Comparison of ENCODE assay signal across 8 cellular contexts in the genomic region with DNA sequence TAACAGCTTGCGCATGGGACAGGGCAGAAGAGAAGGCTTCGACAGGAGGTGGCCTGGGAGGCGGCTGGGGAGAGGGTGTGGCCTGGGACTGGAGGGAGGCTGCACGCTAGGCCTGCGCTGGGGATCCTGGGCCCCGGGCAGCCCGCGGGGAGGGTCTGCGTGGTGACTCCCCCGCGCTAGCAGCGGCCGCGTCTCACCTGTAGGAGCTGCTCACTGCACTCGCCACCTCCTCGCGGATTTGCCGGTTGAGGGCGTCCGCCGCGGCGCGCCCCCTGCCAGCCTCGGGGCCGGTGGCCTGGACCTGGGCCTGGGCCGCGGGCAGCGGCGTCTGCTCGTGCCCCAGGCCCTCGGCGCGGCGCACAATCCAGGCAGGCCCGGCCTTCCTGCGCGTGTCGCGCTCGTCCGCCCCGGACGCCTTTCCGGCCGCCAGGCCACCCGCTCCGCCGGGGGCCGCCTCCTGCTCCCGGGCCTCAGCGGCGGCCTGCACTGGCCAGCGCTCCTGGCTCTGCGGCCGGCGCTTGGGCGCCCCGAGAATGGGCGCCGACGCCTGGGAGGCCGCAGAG. TPM values are rescaled to one million over a fixed set of nuclear protein-coding genes. Genes with fewer than 3 reads are reported as not detected.
DNase-seq lines count a peak whose midpoint lies in the region; ATAC-seq, FAIRE-seq and TF ChIP-seq lines count a peak whose summit lies in the region.

No MANE protein-coding gene starts in this region.

- ATAC-seq in A549 (peak; percentile 73 to 78), GM19467 (IDR thresholded peaks at IDR 0.05; ENCODE audit: unreplicated experiment) (no peak)
- peak; percentile 34 for ATAC-seq in effector memory CD8-positive, alpha-beta T cell (replicated peaks)

- H3K79me2 ChIP-seq in mesendoderm (ENCODE audit: control insufficient read depth, insufficient read depth, low read length), result no peaks in the 10 kb centered on the region

- no peak overlapping the region for H3K18ac ChIP-seq in mesendoderm (ENCODE audit: low read length)

- H4K5ac ChIP-seq in mesendoderm (ENCODE audit: low read length), result no peak overlapping the region

- no peak overlapping the region for H3K4ac ChIP-seq in mesendoderm (ENCODE audit: low read depth, low read length)

- no peak overlapping the region for H4K8ac ChIP-seq in mesendoderm (ENCODE audit: low read depth, low read length)

- H2AK5ac ChIP-seq in mesendoderm (ENCODE audit: low read length), result no peak overlapping the region

- peak; percentile 38 to 60 for DNase-seq in A549 (ENCODE audit: low read depth in 1 of 2, low spot score in 1 of 2)
- peak; percentile 11 for DNase-seq in GM12865 (ENCODE audit: low read depth)
- peak; percentile 9 to 48 for DNase-seq in SHP77 (lab: John Stamatoyannopoulos, UW)
- no peak for DNase-seq in effector memory CD8-positive, alpha-beta T cell
- peak; percentile 53 for DNase-seq in mesendoderm
- DNase-seq in type B pancreatic cell (ENCODE audit: extremely low spot score, unreplicated experiment), result no peak
- DNase-seq in T-helper 9 cell, result no peak

- no peak for FAIRE-seq in A549 (lab: Jason Lieb, UNC)

- H3K4me3 Mint-ChIP-seq in effector memory CD8-positive, alpha-beta T cell, result peak overlapping the region; percentile 69 to 70
- H3K4me3 Mint-ChIP-seq in type B pancreatic cell, result peak overlapping the region; percentile 85

- H3K4me2 ChIP-seq in A549, result peak overlapping the region; percentile 99
- peak overlapping the region; percentile 21 for H3K4me2 ChIP-seq in mesendoderm (ENCODE audit: low read length)

- TF ChIP-seq POLR2A in A549 (IDR thresholded peaks at IDR 0.05; ENCODE audit: low read length), result peak; percentile 11; the same call in 1 of the 2 replicates

- no peak for TF ChIP-seq EP300 in A549 (IDR thresholded peaks at IDR 0.05)

- CTCF ChIA-PET in A549 (lab: Yijun Ruan, JAX), result interaction anchor here (0.6 to 1.2 kb wide), 2 partner anchors 11 to 17 kb away, joined by 3 to 4 read pairs; no protein-coding TSS in a partner anchor

- POLR2A ChIA-PET in A549 (lab: Yijun Ruan, JAX), result no interaction called here

- peaks cover 53% of the 10 kb centered on the region for H3K27me3 ChIP-seq in mesendoderm (ENCODE audit: insufficient read depth, low read length, poor library complexity)

- H3K36me3 Mint-ChIP-seq in effector memory CD8-positive, alpha-beta T cell (ENCODE audit: insufficient read depth), result peaks cover 3% of the 10 kb centered on the region
- no peaks in the 10 kb centered on the region for H3K36me3 Mint-ChIP-seq in type B pancreatic cell

- peak overlapping the region; percentile 63 for H3K4me3 ChIP-seq in A549
- H3K4me3 ChIP-seq in GM12865 (ENCODE audit: low read depth, low read length), result peak overlapping the region; percentile 15; the same call in 1 of the 2 replicates
- no peak overlapping the region for H3K4me3 ChIP-seq in mesendoderm (ENCODE audit: low read length)

- H2BK5ac ChIP-seq in mesendoderm (ENCODE audit: low read length), result no peak overlapping the region

- H3K56ac ChIP-seq in mesendoderm (ENCODE audit: low read length), result peak overlapping the region; percentile 30

- TF ChIP-seq CTCF in A549 (IDR thresholded peaks at IDR 0.05) (peak; percentile 19; the same call in 2 of the 3 replicates), GM12865 (IDR thresholded peaks at IDR 0.05; ENCODE audit: insufficient read depth, low read depth, low read length, missing control alignments) (no peak), type B pancreatic cell (conservative IDR thresholded peaks at IDR 0.05) (no peak)

- H3K36me3 ChIP-seq in mesendoderm (ENCODE audit: control insufficient read depth, insufficient read depth, low read length), result no peaks in the 10 kb centered on the region

- no peak overlapping the region for H2BK120ac ChIP-seq in mesendoderm (ENCODE audit: low read depth, low read length)

- no peak overlapping the region for H3K23ac ChIP-seq in mesendoderm (ENCODE audit: low read length)

- H3K27ac Mint-ChIP-seq in effector memory CD8-positive, alpha-beta T cell, result no peak overlapping the region
- peak overlapping the region; percentile 67 for H3K27ac Mint-ChIP-seq in type B pancreatic cell

- H3K4me1 ChIP-seq in A549 (no peaks in the 10 kb centered on the region), mesendoderm (ENCODE audit: control insufficient read depth, low read depth, low read length) (peaks cover 3% of the 10 kb centered on the region)

- peaks cover 74 to 83% of the 10 kb centered on the region in 2 donors for H3K27me3 Mint-ChIP-seq in effector memory CD8-positive, alpha-beta T cell
- peaks cover 80% of the 10 kb centered on the region for H3K27me3 Mint-ChIP-seq in type B pancreatic cell

- 18% methylated on average over 11 of the region's 63 CpGs for WGBS in A549 (ENCODE audit: missing lambda C conversion rate)
- no CpG with 5 or more reads among the region's 63 CpGs for WGBS in mesendoderm (ENCODE audit: extremely low coverage, insufficient coverage, low lambda C conversion rate)

- H2BK15ac ChIP-seq in mesendoderm (replicated peaks; ENCODE audit: low read depth), result no peak overlapping the region

- peaks cover 8 to 10% of the 10 kb centered on the region in 2 donors for H3K4me1 Mint-ChIP-seq in effector memory CD8-positive, alpha-beta T cell (ENCODE audit: low read depth in 2 of 2)
- H3K4me1 Mint-ChIP-seq in type B pancreatic cell (ENCODE audit: unreplicated experiment), result peaks cover 5% of the 10 kb centered on the region

- TF ChIP-seq RAD21 in A549 (conservative IDR thresholded peaks at IDR 0.05 in 1 of 2, IDR thresholded peaks at IDR 0.05 in 1 of 2), result no peak

- H3K9me3 ChIP-seq in A549, result no peaks in the 10 kb centered on the region

- H3K27ac ChIP-seq in A549 (peak overlapping the region; percentile 65 to 82), mesendoderm (ENCODE audit: low read depth, low read length) (no peak overlapping the region)

- H3K9me3 Mint-ChIP-seq in effector memory CD8-positive, alpha-beta T cell, result no peaks in the 10 kb centered on the region
- no peaks in the 10 kb centered on the region for H3K9me3 Mint-ChIP-seq in type B pancreatic cell

- no peaks in the 10 kb centered on the region for H3K79me1 ChIP-seq in mesendoderm (ENCODE audit: low read length)

- peak overlapping the region; percentile 41 for H3K9ac ChIP-seq in mesendoderm (ENCODE audit: low read length)

TF ChIP-seq in A549, 52 proteins besides CTCF, POLR2A, EP300 and RAD21:
- TF ChIP-seq MAX (IDR thresholded peaks at IDR 0.05), result peak; percentile 26
- TF ChIP-seq RNF2 (IDR thresholded peaks at IDR 0.05; ENCODE audit: borderline replicate concordance, low read depth), result no peak

RNA-seq across cellular contexts. Expression of gene MAP6, which starts 1.5 kb away (rescaled TPM):
- polyA plus RNA-seq in A549 (2011; rRNA removed) (2.1 and 2.9 TPM in 2 replicates), A549 (2017; fragmentation: RNase III; extraction: RNeasy Plus Mini Kit Qiagen cat#74134 plus additional on column Dnase treatment) (1.1 to 1.5 TPM (median 1.2 TPM) in 3 replicates)
- polyA plus RNA-seq in A549 (2012; cell fraction: cytosol; rRNA removed), result 0.77 and 1.1 TPM in 2 replicates
- polyA plus RNA-seq in A549 (2012; cell fraction: nucleus; rRNA removed), result 2.1 and 3.2 TPM in 2 replicates
- polyA minus RNA-seq in A549 (2011; rRNA and poly(A)+ RNA removed), result 1.7 and 2.5 TPM in 2 replicates
- 0.01 TPM for polyA plus RNA-seq in mesendoderm (2013, experiment 1 of 2)
- 0.01 TPM for polyA plus RNA-seq in mesendoderm (2013, experiment 2 of 2)
- total RNA-seq in type B pancreatic cell (ENCODE audit: low replicate concordance), result 4.3 and 30.5 TPM in 2 replicates

RNA-seq across cellular contexts. Expression of gene MOGAT2, which starts 50.3 kb away (rescaled TPM):
- polyA plus RNA-seq in A549 (2011; rRNA removed) (not detected in 2 replicates), A549 (2017; fragmentation: RNase III; extraction: RNeasy Plus Mini Kit Qiagen cat#74134 plus additional on column Dnase treatment) (not detected in 3 replicates)
- polyA plus RNA-seq in A549 (2012; cell fraction: cytosol; rRNA removed), result not detected in 2 replicates
- polyA plus RNA-seq in A549 (2012; cell fraction: nucleus; rRNA removed), result 0.10 TPM in 1 of 2 replicates, not detected in the other
- not detected in 2 replicates for polyA minus RNA-seq in A549 (2011; rRNA and poly(A)+ RNA removed)
- not detected for polyA plus RNA-seq in mesendoderm (2013, experiment 1 of 2)
- not detected for polyA plus RNA-seq in mesendoderm (2013, experiment 2 of 2)
- 1.2 and 2.2 TPM in 2 replicates for total RNA-seq in type B pancreatic cell (ENCODE audit: low replicate concordance)

Comparison
In these comparisons a context has a peak if more than half of its experiments do, and no peak if none do; other contexts are left out.
1. DNase-seq: peak in A549 (2 of 2), GM12865 (single experiment), SHP77 (2 of 2) and mesendoderm (single experiment); none in effector memory CD8-positive, alpha-beta T cell (0 of 3), type B pancreatic cell (single experiment) and T-helper 9 cell (single experiment).